ENCODE assay signal across 22 cellular contexts in genomic region chr16:65816556-65816955, GRCh38.
"Had no signal": no experiment of that assay in that cellular context is flagged by ENCODE, and none has a peak within 500 bp of the region (broad histone marks: within the 10 kb centered on the region; RNA-seq: fewer than 3 reads in every experiment).

No MANE protein-coding gene starts in this region.

- DNase-seq: cortex of kidney; dorsolateral prefrontal cortex; effector CD8-positive, alpha-beta T cell; foreskin keratinocyte; left colon; left ventricle myocardium superior; mesenchymal stem cell; naive B cell; nephron progenitor cell; posterior cingulate gyrus; spleen; stimulated activated CD4-positive, alpha-beta T cell treated with anti-CD3 and anti-CD28 coated beads, Interleukin-15, amount 100 ng/mL, for 24 hours; stimulated activated CD4-positive, alpha-beta T cell treated with anti-CD3 and anti-CD28 coated beads, Interleukin-1b, Interleukin-23, amount 100 ng/mL, for 48 hours; stimulated activated CD4-positive, alpha-beta T cell treated with anti-CD3 and anti-CD28 coated beads, Interleukin-4, amount 100 ng/mL, for 24 hours; stimulated activated naive CD8-positive, alpha-beta T cell treated with anti-CD3 and anti-CD28 coated beads, Interleukin-15, amount 100 ng/mL, for 72 hours; substantia nigra; transverse colon had no signal

- H3K4me1 ChIP-seq: foreskin keratinocyte, spleen, transverse colon had no signal

- H3K36me3 ChIP-seq: neutrophil, spleen, thoracic aorta, transverse colon had no signal

- H3K9me3 ChIP-seq: neutrophil, spleen, thoracic aorta, transverse colon had no signal

- H3K27ac ChIP-seq: dorsolateral prefrontal cortex, foreskin keratinocyte, neutrophil, spleen, thoracic aorta, transverse colon had no signal

- H3K27me3 ChIP-seq: foreskin keratinocyte, neutrophil, spleen, transverse colon had no signal

- H3K4me3 ChIP-seq: dorsolateral prefrontal cortex, lung, spleen, thoracic aorta, transverse colon had no signal

- ATAC-seq: foreskin keratinocyte; left colon; left ventricle myocardium superior; sciatic nerve; stimulated activated memory B cell treated with anti-CD40 and anti-IgM and Interleukin-4, amounts not matched to agents 10 μg/mL and 1 μg/mL and 100 μg/mL, for 72 hours; stimulated activated naive CD8-positive, alpha-beta T cell treated with anti-CD3 and anti-CD28 coated beads, Interleukin-15, amount 100 ng/mL, for 72 hours had no signal
